ENCODE assay signal across 2 cellular contexts in genomic region chr10:35552622-35553342, GRCh38.
TF ChIP-seq lines count a peak whose summit lies in the region.

No MANE protein-coding gene starts in this region.

TF ChIP-seq in SK-N-SH, 30 proteins besides CTCF, POLR2A, EP300 and RAD21 (continued from another document):
- TF ChIP-seq PBX3 (IDR thresholded peaks at IDR 0.05) (no peak), IRF3 (IDR thresholded peaks at IDR 0.05; ENCODE audit: low read depth, low read length) (no peak), NFIC (IDR thresholded peaks at IDR 0.05; ENCODE audit: borderline replicate concordance) (no peak)

TF ChIP-seq in SK-N-SH treated with all-trans-retinoic acid at 6 μM for 48 hours, 23 proteins besides CTCF, POLR2A, EP300 and RAD21 (continued from another document):
- TF ChIP-seq CREB5 (CRISPR knock-in tag; IDR thresholded peaks at IDR 0.05; ENCODE audit: low read depth) (no peak), TOX (CRISPR knock-in tag; IDR thresholded peaks at IDR 0.05; ENCODE audit: borderline replicate concordance) (no peak)
